Comparison of ENCODE assay signal across 14 cellular contexts in genomic region chr10:130491698-130492050, GRCh38.
"Had no signal": no experiment of that assay in that cellular context is flagged by ENCODE, and none has a peak within 500 bp of the region (broad histone marks: within the 10 kb centered on the region; RNA-seq: fewer than 3 reads in every experiment).

No MANE protein-coding gene starts in this region.

- H3K4me3 ChIP-seq: adrenal gland, upper lobe of left lung had no signal

- H3K9me3 Mint-ChIP-seq: activated CD4-positive, alpha-beta memory T cell treated with anti-CD3 and anti-CD28 coated beads for 36 hours; nephron progenitor cell; stimulated activated naive CD8-positive, alpha-beta T cell treated with anti-CD3 and anti-CD28 coated beads, Interleukin-15, Interleukin-2, amounts not matched to agents 100 ng/mL and 50 ng/mL, for 24 hours had no signal

- H3K27me3 ChIP-seq: adrenal gland, upper lobe of left lung had no signal

- H3K4me3 Mint-ChIP-seq: activated CD4-positive, alpha-beta memory T cell treated with anti-CD3 and anti-CD28 coated beads for 36 hours; activated naive CD4-positive, alpha-beta T cell treated with anti-CD3 and anti-CD28 coated beads, Interleukin-2, amount 10 ng/mL, durations not matched to agents 7 days and 5 days; nephron progenitor cell; stimulated activated naive CD8-positive, alpha-beta T cell treated with anti-CD3 and anti-CD28 coated beads, Interleukin-15, Interleukin-2, amounts not matched to agents 100 ng/mL and 50 ng/mL, for 24 hours had no signal

- H3K9me3 ChIP-seq: adrenal gland, upper lobe of left lung had no signal

- H3K4me1 Mint-ChIP-seq: activated naive CD4-positive, alpha-beta T cell treated with anti-CD3 and anti-CD28 coated beads, Interleukin-2, amount 10 ng/mL, durations not matched to agents 7 days and 5 days had no signal

- H3K4me1 ChIP-seq: adrenal gland, upper lobe of left lung had no signal

- H3K27ac Mint-ChIP-seq: activated CD4-positive, alpha-beta memory T cell treated with anti-CD3 and anti-CD28 coated beads for 36 hours; activated naive CD4-positive, alpha-beta T cell treated with anti-CD3 and anti-CD28 coated beads, Interleukin-2, amount 10 ng/mL, durations not matched to agents 7 days and 5 days; nephron progenitor cell; stimulated activated naive CD8-positive, alpha-beta T cell treated with anti-CD3 and anti-CD28 coated beads, Interleukin-15, Interleukin-2, amounts not matched to agents 100 ng/mL and 50 ng/mL, for 24 hours had no signal

- H3K27ac ChIP-seq: adrenal gland, upper lobe of left lung had no signal

- DNase-seq: activated CD4-positive, alpha-beta memory T cell treated with anti-CD3 and anti-CD28 coated beads for 36 hours; activated CD4-positive, alpha-beta T cell treated with anti-CD3 and anti-CD28 coated beads for 1 hour; activated CD8-positive, alpha-beta memory T cell treated with anti-CD3 and anti-CD28 coated beads, Interleukin-2, amount 50 U/mL, for 4 hours; activated naive CD4-positive, alpha-beta T cell treated with anti-CD3 and anti-CD28 coated beads, Interleukin-2, amount 10 ng/mL, durations not matched to agents 7 days and 5 days; adrenal gland; caudate nucleus; cortex of kidney; effector CD8-positive, alpha-beta T cell; foreskin melanocyte; nephron progenitor cell; stimulated activated CD4-positive, alpha-beta T cell treated with anti-CD3 and anti-CD28 coated beads, Interleukin-4, amount 100 ng/mL, for 1 hour; T-helper 2 cell had no signal

- H3K27me3 Mint-ChIP-seq: activated CD4-positive, alpha-beta memory T cell treated with anti-CD3 and anti-CD28 coated beads for 36 hours; activated naive CD4-positive, alpha-beta T cell treated with anti-CD3 and anti-CD28 coated beads, Interleukin-2, amount 10 ng/mL, durations not matched to agents 7 days and 5 days; stimulated activated naive CD8-positive, alpha-beta T cell treated with anti-CD3 and anti-CD28 coated beads, Interleukin-15, Interleukin-2, amounts not matched to agents 100 ng/mL and 50 ng/mL, for 24 hours had no signal

- H3K36me3 ChIP-seq: adrenal gland, upper lobe of left lung had no signal

- H3K36me3 Mint-ChIP-seq: activated CD4-positive, alpha-beta memory T cell treated with anti-CD3 and anti-CD28 coated beads for 36 hours; activated naive CD4-positive, alpha-beta T cell treated with anti-CD3 and anti-CD28 coated beads, Interleukin-2, amount 10 ng/mL, durations not matched to agents 7 days and 5 days had no signal
